In the genomic region with DNA sequence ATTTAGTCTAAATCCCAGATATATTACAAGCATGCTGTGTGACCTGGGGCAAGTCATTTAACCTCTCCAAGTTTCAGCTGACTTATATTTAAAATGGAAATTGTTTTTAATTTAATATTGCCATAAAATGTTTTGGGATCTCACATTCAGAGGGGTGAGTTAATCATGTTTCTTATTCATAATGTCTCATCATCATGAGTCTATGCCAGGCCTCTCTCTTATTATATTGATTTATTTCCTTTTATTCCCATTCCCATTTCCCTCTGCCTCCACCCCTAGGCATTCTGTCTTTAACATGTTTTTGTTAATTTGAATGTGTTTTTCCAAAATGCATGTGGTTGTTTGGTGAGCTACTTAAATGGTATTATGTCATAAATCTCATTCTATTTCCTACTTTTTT, we compare ENCODE assay signal across 22 cellular contexts. TPM values are rescaled to one million over a fixed set of nuclear protein-coding genes. Genes with fewer than 3 reads are reported as not detected.
"Had no signal": no experiment of that assay in that cellular context is flagged by ENCODE, and none has a peak within 500 bp of the region (broad histone marks: within the 10 kb centered on the region; RNA-seq: fewer than 3 reads in every experiment).

No MANE protein-coding gene starts in this region.

- H3K9ac ChIP-seq: neural progenitor cell had no signal

- H3K27me3 ChIP-seq: testis had no signal

- H2AFZ ChIP-seq: neural progenitor cell had no signal

- H3K27ac ChIP-seq: gastrocnemius medialis, heart right ventricle, left ventricle myocardium inferior, lower lobe of right lung, neural progenitor cell, pancreas, testis, tibial nerve, upper lobe of right lung, vagina had no signal

- H3K36me3 ChIP-seq: gastrocnemius medialis, heart right ventricle, left ventricle myocardium inferior, lower lobe of right lung, neural progenitor cell, pancreas, tibial nerve, upper lobe of right lung, vagina had no signal

- DNase-seq: dermis blood vessel endothelial cell; erythroblast; gastrocnemius medialis; heart right ventricle; hypothalamus; immature natural killer cell; left cardiac atrium; left ventricle myocardium inferior; lower lobe of right lung; midbrain; nucleus accumbens; pancreas; right cardiac atrium; stimulated activated CD4-positive, alpha-beta T cell treated with anti-CD3 and anti-CD28 coated beads, Interleukin-4, amount 100 ng/mL, for 1 hour; testis; upper lobe of right lung had no signal

- H3K4me3 ChIP-seq: gastrocnemius medialis, heart right ventricle, left ventricle myocardium inferior, lower lobe of right lung, neural progenitor cell, pancreas, testis, tibial nerve, upper lobe of right lung, vagina had no signal

- H3K4me2 ChIP-seq: neural progenitor cell had no signal

- H3K4me1 ChIP-seq: gastrocnemius medialis, lower lobe of right lung, neural progenitor cell, pancreas, testis had no signal

- ATAC-seq: gastrocnemius medialis; heart right ventricle; left cardiac atrium; lower lobe of right lung; natural killer cell treated with Interleukin-12 subunit alpha and Interleukin-12 subunit beta and Interleukin-15 and Interleukin-18, amount 100 ng/mL, for 72 hours; pancreas; right cardiac atrium; stimulated activated memory B cell treated with anti-CD40 and anti-IgM and Interleukin-4, amounts not matched to agents 10 μg/mL and 1 μg/mL and 100 μg/mL, for 72 hours; upper lobe of right lung had no signal

- H3K9me3 ChIP-seq: gastrocnemius medialis, heart right ventricle, left ventricle myocardium inferior, lower lobe of right lung, pancreas, testis, tibial nerve, upper lobe of right lung, vagina had no signal

RNA-seq across cellular contexts. Expression of a gene that starts 53.7 kb away (rescaled TPM):
- total RNA-seq: endothelial cell of umbilical vein; natural killer cell treated with Interleukin-12 subunit alpha and Interleukin-12 subunit beta and Interleukin-15 and Interleukin-18, amount 100 ng/mL, for 72 hours had no signal
- polyA plus RNA-seq: immature natural killer cell had no signal
